In genomic region chr13:111202745-111203144, GRCh38 we compare ENCODE assay signal across 8 cellular contexts.
DNase-seq lines count a peak whose midpoint lies in the region; ATAC-seq and TF ChIP-seq lines count a peak whose summit lies in the region.

No MANE protein-coding gene starts in this region.

- H3K27me3 Mint-ChIP-seq in nephron (ENCODE audit: low read depth): no peaks in the 10 kb centered on the region

- DNase-seq in Right ventricle myocardium inferior (ENCODE audit: missing footprints): no peak
- no peak for DNase-seq in cardiac septum (ENCODE audit: low spot score)
- DNase-seq in NCI-H2196 treated with DMSO at 0.1 percent for 48 hours (lab: John Stamatoyannopoulos, UW; ENCODE audit: unreplicated experiment): peak; percentile 33
- DNase-seq in dorsolateral prefrontal cortex: peak in 1 of 10 donors; percentile 80
- DNase-seq in NCI-H128 (lab: John Stamatoyannopoulos, UW; ENCODE audit: unreplicated experiment): no peak
- no peak for DNase-seq in cerebellar nuclear complex (lab: John Stamatoyannopoulos, UW)

- peak overlapping the region; percentile 75 to 87 (median 84) for H3K27ac Mint-ChIP-seq in nephron

- no peaks in the 10 kb centered on the region for H3K9me3 Mint-ChIP-seq in nephron

- H3K4me1 Mint-ChIP-seq in nephron: peaks cover 57% of the 10 kb centered on the region

- intact Hi-C loops in Right ventricle myocardium inferior (cut with DNase I) (no loop called here), cardiac septum (cut with DNase I) (no loop called here), dorsolateral prefrontal cortex (cut with DNase I) (no loop called here)

- peak overlapping the region in 36 of 59 donors; percentile 1 to 56 (median 38) for H3K4me3 ChIP-seq in dorsolateral prefrontal cortex

- H3K27me3 ChIP-seq in dorsolateral prefrontal cortex: no peaks in the 10 kb centered on the region

- no peak for TF ChIP-seq CTCF in dorsolateral prefrontal cortex (IDR thresholded peaks at IDR 0.05 in 54 of 56, conservative IDR thresholded peaks at IDR 0.05 in 2 of 56; ENCODE audit: low read depth in 1 of 56, partially characterized antibody in 56 of 56)
- no peak for TF ChIP-seq CTCF in nephron (IDR thresholded peaks at IDR 0.05; ENCODE audit: unreplicated experiment in 3 of 3)

- peak overlapping the region; percentile 12 to 37 (median 29) for H3K4me3 Mint-ChIP-seq in nephron

- peak; percentile 69 for ATAC-seq in Right ventricle myocardium inferior
- ATAC-seq in HG02840 (IDR thresholded peaks at IDR 0.05; ENCODE audit: low FRiP score, unreplicated experiment): peak; percentile 82

- peaks cover 35% of the 10 kb centered on the region for H3K36me3 Mint-ChIP-seq in nephron (ENCODE audit: low read depth)

- H3K27ac ChIP-seq in dorsolateral prefrontal cortex: peak overlapping the region in 43 of 59 donors; percentile 1 to 87 (median 61)
